In genomic region chr17:4704574-4704907, GRCh38 we compare ENCODE assay signal across 6 cellular contexts. TPM values are rescaled to one million over a fixed set of nuclear protein-coding genes. Genes with fewer than 3 reads are reported as not detected.
DNase-seq lines count a peak whose midpoint lies in the region; ATAC-seq and TF ChIP-seq lines count a peak whose summit lies in the region.
"Not testable (repeated sequence)": the region's sequence is repeated elsewhere in the genome, so short reads cannot be mapped to it uniquely, and the experiment has no call there.

No MANE protein-coding gene starts in this region.

- not testable (repeated sequence) for ATAC-seq in CD8-positive, alpha-beta T cell; PC-3; activated naive CD8-positive, alpha-beta T cell treated with anti-CD3 and anti-CD28 coated beads, Interleukin-2, amount 50 U/mL, for 24 hours

- DNase-seq in CD8-positive, alpha-beta T cell; PC-3; activated naive CD8-positive, alpha-beta T cell treated with anti-CD3 and anti-CD28 coated beads, Interleukin-2, amount 50 U/mL, for 24 hours; fibroblast of the aortic adventitia (ENCODE audit: low read depth); stomach: not testable (repeated sequence)

- peak overlapping the region; percentile 97 for H3K9ac ChIP-seq in PC-3 (ENCODE audit: low read length)
- H3K9ac ChIP-seq in muscle layer of colon (ENCODE audit: low read length), result peak overlapping the region; percentile 49

- not testable (repeated sequence) for H3K9me3 ChIP-seq in CD8-positive, alpha-beta T cell (ENCODE audit: low read length); PC-3 (ENCODE audit: low read length); muscle layer of colon (ENCODE audit: low read length); stomach

- H2AFZ ChIP-seq in PC-3 (ENCODE audit: low read length), result peak overlapping the region; percentile 79

- H3K4me3 ChIP-seq in CD8-positive, alpha-beta T cell (ENCODE audit: low read depth, low read length), result peak overlapping the region; percentile 83
- H3K4me3 ChIP-seq in PC-3 (ENCODE audit: low read length), result peak overlapping the region; percentile 94
- H3K4me3 ChIP-seq in fibroblast of the aortic adventitia (ENCODE audit: low read depth, low read length), result peak overlapping the region; percentile 96
- H3K4me3 ChIP-seq in muscle layer of colon (ENCODE audit: low read depth in 1 of 2, low read length in 2 of 2), result peak overlapping the region; percentile 39 to 77
- peak overlapping the region; percentile 84 to 100 (median 94) for H3K4me3 ChIP-seq in stomach

- not testable (repeated sequence) for TF ChIP-seq EP300 in stomach (IDR thresholded peaks at IDR 0.05)

- 40 to 47% (median 42%) methylated on average over 13 to 14 of the region's 14 CpGs for WGBS in stomach, 5 donors

- H3K4me2 ChIP-seq in PC-3 (ENCODE audit: low read length), result peak overlapping the region; percentile 95

- H3K27me3 ChIP-seq in CD8-positive, alpha-beta T cell (ENCODE audit: insufficient read depth, low read length); PC-3 (ENCODE audit: low read length); muscle layer of colon (ENCODE audit: control insufficient read depth in 1 of 2, insufficient read depth in 2 of 2, low read length in 2 of 2); stomach: not testable (repeated sequence)

- H3K79me2 ChIP-seq in PC-3 (ENCODE audit: low read length), result peaks cover 57% of the 10 kb centered on the region

- BruUV-seq in PC-3 (replicated peaks; lab: Mats Ljungman, UMichigan), result not testable (repeated sequence)

- peaks cover 26% of the 10 kb centered on the region for H3K4me1 ChIP-seq in CD8-positive, alpha-beta T cell (ENCODE audit: insufficient read depth, low read length)
- H3K4me1 ChIP-seq in PC-3 (ENCODE audit: insufficient read depth, low read length) (peaks cover 20% of the 10 kb centered on the region), stomach (peaks cover 13 to 41% (median 26%) of the 10 kb centered on the region in 4 donors)
- not testable (repeated sequence) for H3K4me1 ChIP-seq in muscle layer of colon (ENCODE audit: insufficient read depth, low read length)

- H3K27ac ChIP-seq in CD8-positive, alpha-beta T cell (ENCODE audit: low read depth, low read length), result peak overlapping the region; percentile 96
- peak overlapping the region; percentile 64 for H3K27ac ChIP-seq in PC-3 (ENCODE audit: low read length)
- peak overlapping the region; percentile 59 for H3K27ac ChIP-seq in muscle layer of colon (ENCODE audit: low read depth, low read length)
- peak overlapping the region in 4 of 5 donors; percentile 82 to 91 (median 86) for H3K27ac ChIP-seq in stomach

- not testable (repeated sequence) for H3K36me3 Mint-ChIP-seq in CD8-positive, alpha-beta T cell
- H3K36me3 Mint-ChIP-seq in activated naive CD8-positive, alpha-beta T cell treated with anti-CD3 and anti-CD28 coated beads, Interleukin-2, amount 50 U/mL, for 24 hours (ENCODE audit: low read depth), result peaks cover 18% of the 10 kb centered on the region

- TF ChIP-seq CTCF in CD8-positive, alpha-beta T cell (IDR thresholded peaks at IDR 0.05); PC-3 (conservative IDR thresholded peaks at IDR 0.05; ENCODE audit: low read depth, low read length); fibroblast of the aortic adventitia (IDR thresholded peaks at IDR 0.05; ENCODE audit: insufficient read depth, low read length); stomach (IDR thresholded peaks at IDR 0.05): not testable (repeated sequence)

- H3K27me3 Mint-ChIP-seq in CD8-positive, alpha-beta T cell (ENCODE audit: low read depth); activated naive CD8-positive, alpha-beta T cell treated with anti-CD3 and anti-CD28 coated beads, Interleukin-2, amount 50 U/mL, for 24 hours: not testable (repeated sequence)

- H3K9me3 Mint-ChIP-seq in CD8-positive, alpha-beta T cell; activated naive CD8-positive, alpha-beta T cell treated with anti-CD3 and anti-CD28 coated beads, Interleukin-2, amount 50 U/mL, for 24 hours: not testable (repeated sequence)

- not testable (repeated sequence) for H3F3A ChIP-seq in PC-3 (ENCODE audit: low read length, unreplicated experiment)

- H3K27ac Mint-ChIP-seq in CD8-positive, alpha-beta T cell, result peak overlapping the region; percentile 91
- peak overlapping the region; percentile 87 for H3K27ac Mint-ChIP-seq in activated naive CD8-positive, alpha-beta T cell treated with anti-CD3 and anti-CD28 coated beads, Interleukin-2, amount 50 U/mL, for 24 hours

- CTCF ChIA-PET in CD8-positive, alpha-beta T cell (lab: Charles Lee); PC-3 (lab: Charles Lee): not testable (repeated sequence)

- not testable (repeated sequence) for TF ChIP-seq POLR2A in stomach (IDR thresholded peaks at IDR 0.05)

- not testable (repeated sequence) for H3K36me3 ChIP-seq in CD8-positive, alpha-beta T cell (ENCODE audit: insufficient read depth, low read length); PC-3 (ENCODE audit: low read depth, low read length); muscle layer of colon (ENCODE audit: insufficient read depth, low read length); stomach

- H3K9me2 ChIP-seq in PC-3 (replicated peaks; ENCODE audit: low read length), result not testable (repeated sequence)

- POLR2A ChIA-PET in CD8-positive, alpha-beta T cell (lab: Charles Lee), result interaction anchor here (1.4 to 2.5 kb wide), 3 partner anchors 27 to 178 kb away, joined by 4 to 11 read pairs (median 8); partner anchors contain the start of genes GLTPD2 and MED11
- POLR2A ChIA-PET in PC-3 (lab: Charles Lee; ENCODE audit: unreplicated experiment), result not testable (repeated sequence)

- H4K20me1 ChIP-seq in PC-3 (ENCODE audit: low read length), result not testable (repeated sequence)

- intact Hi-C loops in CD8-positive, alpha-beta T cell (cut with DNase I, micrococcal nuclease), result loop anchor here (5.0 kb wide), 3 partner anchors 33 to 562 kb away; partner anchors contain the start of genes CXCL16 (in 1 of the 2), CYB5D2 (in 1 of the 2), ZMYND15 (in 1 of the 2) and ZZEF1 (in 1 of the 2)
- intact Hi-C loops in PC-3 (cut with micrococcal nuclease), result not testable (repeated sequence)
- intact Hi-C loops in stomach (cut with DNase I; ENCODE audit: low total_unique reads), result loop anchor here (10.0 kb wide), 1 partner anchor 80 kb away; the partner anchor contains the start of genes GLTPD2 and VMO1

- peaks cover 44% of the 10 kb centered on the region for H3K4me1 Mint-ChIP-seq in CD8-positive, alpha-beta T cell (ENCODE audit: low read depth)
- H3K4me1 Mint-ChIP-seq in activated naive CD8-positive, alpha-beta T cell treated with anti-CD3 and anti-CD28 coated beads, Interleukin-2, amount 50 U/mL, for 24 hours, result peaks cover 59% of the 10 kb centered on the region

- peak overlapping the region; percentile 92 for H3K4me3 Mint-ChIP-seq in CD8-positive, alpha-beta T cell
- peak overlapping the region; percentile 93 for H3K4me3 Mint-ChIP-seq in activated naive CD8-positive, alpha-beta T cell treated with anti-CD3 and anti-CD28 coated beads, Interleukin-2, amount 50 U/mL, for 24 hours

RNA-seq across cellular contexts. Expression of gene PELP1, which starts 0.6 kb away (rescaled TPM):
- 10 to 100 TPM; 45.7 to 49.3 TPM for total RNA-seq in CD8-positive, alpha-beta T cell
- 35.1 and 37.6 TPM in 2 replicates for total RNA-seq in PC-3 (2014; rRNA removed)
- total RNA-seq in fibroblast of the aortic adventitia (ENCODE audit: low replicate concordance), result 31.7 and 35.1 TPM in 2 replicates
- total RNA-seq in stomach, result 10 to 100 TPM in 4 of 5 donors, 1 to 10 TPM in 1; 8.0 to 75.6 (median 22.4) TPM
- 10 to 100 TPM; 13.1 to 21.7 (median 21.1) TPM for polyA plus RNA-seq in stomach

RNA-seq across cellular contexts. Expression of gene ARRB2, which starts 5.9 kb away (rescaled TPM):
- total RNA-seq in CD8-positive, alpha-beta T cell, result 100 to 1,000 TPM; 222 to 226 TPM
- total RNA-seq in PC-3 (2014; rRNA removed), result 22.2 and 28.1 TPM in 2 replicates
- 8.9 and 13.3 TPM in 2 replicates for total RNA-seq in fibroblast of the aortic adventitia (ENCODE audit: low replicate concordance)
- total RNA-seq in stomach, result 100 to 1,000 TPM in 1 of 5 donors, 10 to 100 TPM in 4; 18.7 to 157 (median 36.6) TPM
- polyA plus RNA-seq in stomach, result 10 to 100 TPM; 22.2 to 42.6 (median 39.3) TPM

RNA-seq across cellular contexts. Expression of gene MED11, which starts 26.7 kb away (rescaled TPM):
- 1 to 10 TPM; 2.3 to 2.4 TPM for total RNA-seq in CD8-positive, alpha-beta T cell
- total RNA-seq in PC-3 (2014; rRNA removed) (25.4 and 28.9 TPM in 2 replicates), fibroblast of the aortic adventitia (ENCODE audit: low replicate concordance) (12.4 and 14.1 TPM in 2 replicates), stomach (10 to 100 TPM in 3 of 5 donors, 1 to 10 TPM in 2; 3.8 to 81.7 (median 22.0) TPM)
- 10 to 100 TPM; 42.2 to 49.9 (median 42.4) TPM for polyA plus RNA-seq in stomach

RNA-seq across cellular contexts. Expression of gene ZMYND15, which starts 35.1 kb away (rescaled TPM):
- total RNA-seq in CD8-positive, alpha-beta T cell, result 1 to 10 TPM; 3.1 to 3.8 TPM
- 0.51 and 0.58 TPM in 2 replicates for total RNA-seq in PC-3 (2014; rRNA removed)
- total RNA-seq in fibroblast of the aortic adventitia (ENCODE audit: low replicate concordance), result 0.18 TPM in 1 of 2 replicates, not detected in the other
- total RNA-seq in stomach, result 1 to 10 TPM in 2 of 5 donors, under 1 TPM in 1, not detected in 2; 0.43 to 3.1 (median 1.5) TPM
- polyA plus RNA-seq in stomach, result 1 to 10 TPM in 2 of 3 donors, not detected in 1; 1.8 to 3.2 TPM

RNA-seq across cellular contexts. Expression of gene CXCL16, which starts 35.2 kb away (rescaled TPM):
- 10 to 100 TPM; 41.5 to 42.3 TPM for total RNA-seq in CD8-positive, alpha-beta T cell
- total RNA-seq in PC-3 (2014; rRNA removed) (22.1 and 38.7 TPM in 2 replicates), fibroblast of the aortic adventitia (ENCODE audit: low replicate concordance) (2.6 TPM in 2 replicates), stomach (10 to 100 TPM; 17.4 to 47.4 (median 30.9) TPM)
- polyA plus RNA-seq in stomach, result 10 to 100 TPM; 13.7 to 37.6 (median 26.6) TPM
